ENCODE assay signal across 8 cellular contexts in genomic region chr11:67628710-67629385, GRCh38. TPM values are rescaled to one million over a fixed set of nuclear protein-coding genes. Genes with fewer than 3 reads are reported as not detected.
DNase-seq lines count a peak whose midpoint lies in the region; ATAC-seq and TF ChIP-seq lines count a peak whose summit lies in the region.

No MANE protein-coding gene starts in this region.

- 42 to 53% (median 50%) methylated on average over 17 to 25 of the region's 25 CpGs for WGBS in stomach, 5 donors

- H3K4me1 ChIP-seq in stomach: peaks cover 15 to 43% (median 42%) of the 10 kb centered on the region in 4 donors

- no peaks in the 10 kb centered on the region for H3K9me3 ChIP-seq in stomach

- peak overlapping the region; percentile 10 for H3K27ac Mint-ChIP-seq in activated naive CD8-positive, alpha-beta T cell
- peak overlapping the region in 1 of 6 donors; percentile 50 for H3K27ac Mint-ChIP-seq in immature natural killer cell

- no peaks in the 10 kb centered on the region for H3K9me3 Mint-ChIP-seq in activated naive CD8-positive, alpha-beta T cell (ENCODE audit: low read depth)
- peaks cover 0 to 2% (median 0%) of the 10 kb centered on the region in 6 donors for H3K9me3 Mint-ChIP-seq in immature natural killer cell

- H3K27me3 ChIP-seq in stomach: no peaks in the 10 kb centered on the region

- intact Hi-C loops in stomach (cut with DNase I; ENCODE audit: low total_unique reads): no loop called here

- no peaks in the 10 kb centered on the region for H3K36me3 ChIP-seq in stomach

- TF ChIP-seq CTCF in stomach (IDR thresholded peaks at IDR 0.05): peak in 1 of 7 experiments; percentile 88

- TF ChIP-seq EP300 in stomach (IDR thresholded peaks at IDR 0.05): no peak

- H3K4me3 ChIP-seq in stomach: peak overlapping the region; percentile 58 to 72 (median 66)

- no peak for ATAC-seq in activated CD4-positive, CD25-positive, alpha-beta regulatory T cell treated with anti-CD3 and anti-CD28 coated beads, Interleukin-2, amount 50 U/mL, for 24 hours
- no peak for ATAC-seq in HG03175 (IDR thresholded peaks at IDR 0.05; ENCODE audit: unreplicated experiment)

- peak overlapping the region; percentile 93 to 98 (median 96) for H3K27ac ChIP-seq in stomach

- DNase-seq in DMS53 (lab: John Stamatoyannopoulos, UW): peak; percentile 55
- DNase-seq in DMS53 treated with DMSO at 0.1 percent for 48 hours (lab: John Stamatoyannopoulos, UW; ENCODE audit: unreplicated experiment): no peak
- no peak for DNase-seq in immature natural killer cell
- DNase-seq in stomach: no peak
- DNase-seq in NCI-H2171 treated with DMSO at 0.1 percent for 48 hours (lab: John Stamatoyannopoulos, UW): no peak

- peak overlapping the region; percentile 61 for H3K4me3 Mint-ChIP-seq in activated naive CD8-positive, alpha-beta T cell
- H3K4me3 Mint-ChIP-seq in immature natural killer cell: peak overlapping the region; percentile 35 to 90 (median 51)

- H3K27me3 Mint-ChIP-seq in activated naive CD8-positive, alpha-beta T cell: no peaks in the 10 kb centered on the region
- H3K27me3 Mint-ChIP-seq in immature natural killer cell (ENCODE audit: low read depth in 3 of 3): peaks cover 0 to 2% (median 0%) of the 10 kb centered on the region in 3 donors

- peaks cover 5% of the 10 kb centered on the region for H3K4me1 Mint-ChIP-seq in activated naive CD8-positive, alpha-beta T cell (ENCODE audit: low read depth)
- peaks cover 6 to 14% of the 10 kb centered on the region in 2 donors for H3K4me1 Mint-ChIP-seq in immature natural killer cell

- no peak for TF ChIP-seq POLR2A in stomach (IDR thresholded peaks at IDR 0.05)

- H3K36me3 Mint-ChIP-seq in activated naive CD8-positive, alpha-beta T cell: no peaks in the 10 kb centered on the region
- peaks cover 0 to 6% (median 0%) of the 10 kb centered on the region in 3 donors for H3K36me3 Mint-ChIP-seq in immature natural killer cell

RNA-seq across cellular contexts. Expression of gene NUDT8, which starts 0.9 kb away (rescaled TPM):
- polyA plus RNA-seq in immature natural killer cell (10 to 100 TPM; 10.1 to 13.4 (median 12.3) TPM), stomach (10 to 100 TPM; 15.0 to 41.0 (median 19.5) TPM)
- 100 to 1,000 TPM in 1 of 5 donors, 1 to 10 TPM in 2, not detected in 2; 4.6 to 333 (median 8.8) TPM for total RNA-seq in stomach

RNA-seq across cellular contexts. Expression of gene TBX10, which starts 10.7 kb away (rescaled TPM):
- polyA plus RNA-seq in immature natural killer cell (not detected), stomach (not detected)
- total RNA-seq in stomach: not detected

RNA-seq across cellular contexts. Expression of gene ACY3, which starts 21.7 kb away (rescaled TPM):
- polyA plus RNA-seq in immature natural killer cell: under 1 TPM in 2 of 3 donors, not detected in 1; 0.41 to 0.98 TPM
- total RNA-seq in stomach: 10 to 100 TPM in 1 of 5 donors, 1 to 10 TPM in 2, under 1 TPM in 1, not detected in 1; 0.45 to 17.1 (median 1.1) TPM
- 1 to 10 TPM; 7.5 to 9.1 (median 8.7) TPM for polyA plus RNA-seq in stomach

RNA-seq across cellular contexts. Expression of gene NDUFV1, which starts 22.1 kb away (rescaled TPM):
- polyA plus RNA-seq in immature natural killer cell: 100 to 1,000 TPM; 173 to 261 (median 195) TPM
- total RNA-seq in stomach: 100 to 1,000 TPM; 186 to 806 (median 497) TPM
- 100 to 1,000 TPM; 148 to 193 (median 181) TPM for polyA plus RNA-seq in stomach

RNA-seq across cellular contexts. Expression of gene GSTP1, which starts 45.2 kb away (rescaled TPM):
- polyA plus RNA-seq in immature natural killer cell (1,000 to 10,000 TPM in 1 of 3 donors, 100 to 1,000 TPM in 2; 898 to 1,247 (median 930) TPM), stomach (1,000 to 10,000 TPM in 2 of 3 donors, 100 to 1,000 TPM in 1; 670 to 2,840 (median 1,703) TPM)
- 100 to 1,000 TPM; 393 to 726 (median 523) TPM for total RNA-seq in stomach

Comparison
In these comparisons a context has a peak if more than half of its experiments do, and no peak if none do; other contexts are left out.
1. RNA of gene ACY3, which starts 21.7 kb away (polyA plus RNA-seq): 7.5 to 9.1 TPM in stomach; 0.41 to 0.98 TPM in immature natural killer cell; every median in the first group is over 4 times any median in the second.